In the genomic region with DNA sequence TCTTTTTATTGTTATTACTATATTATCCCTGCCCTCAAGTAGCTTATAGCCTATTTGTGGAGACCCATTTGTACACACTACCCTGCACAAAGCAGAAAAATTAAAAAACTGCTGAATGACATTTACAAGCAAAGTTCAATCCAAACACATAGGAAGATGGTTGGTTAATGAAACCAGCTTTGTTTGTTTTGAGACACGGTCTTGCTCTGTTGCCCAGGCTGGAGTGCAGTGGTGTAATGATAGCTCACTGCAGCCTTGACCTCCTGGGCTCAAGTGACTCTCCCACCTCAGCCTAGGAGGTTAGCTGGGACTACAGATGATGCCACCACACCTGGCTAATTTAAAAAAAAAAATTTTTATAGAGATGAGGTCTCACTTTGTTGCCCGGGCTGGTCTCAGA, we compare ENCODE assay signal across 1 cellular context.
TF ChIP-seq lines count a peak whose summit lies in the region.

No MANE protein-coding gene starts in this region.

TF ChIP-seq in HepG2, 621 proteins besides CTCF, POLR2A, EP300 and RAD21 (continues in another document):
- TF ChIP-seq, protein P1, sequence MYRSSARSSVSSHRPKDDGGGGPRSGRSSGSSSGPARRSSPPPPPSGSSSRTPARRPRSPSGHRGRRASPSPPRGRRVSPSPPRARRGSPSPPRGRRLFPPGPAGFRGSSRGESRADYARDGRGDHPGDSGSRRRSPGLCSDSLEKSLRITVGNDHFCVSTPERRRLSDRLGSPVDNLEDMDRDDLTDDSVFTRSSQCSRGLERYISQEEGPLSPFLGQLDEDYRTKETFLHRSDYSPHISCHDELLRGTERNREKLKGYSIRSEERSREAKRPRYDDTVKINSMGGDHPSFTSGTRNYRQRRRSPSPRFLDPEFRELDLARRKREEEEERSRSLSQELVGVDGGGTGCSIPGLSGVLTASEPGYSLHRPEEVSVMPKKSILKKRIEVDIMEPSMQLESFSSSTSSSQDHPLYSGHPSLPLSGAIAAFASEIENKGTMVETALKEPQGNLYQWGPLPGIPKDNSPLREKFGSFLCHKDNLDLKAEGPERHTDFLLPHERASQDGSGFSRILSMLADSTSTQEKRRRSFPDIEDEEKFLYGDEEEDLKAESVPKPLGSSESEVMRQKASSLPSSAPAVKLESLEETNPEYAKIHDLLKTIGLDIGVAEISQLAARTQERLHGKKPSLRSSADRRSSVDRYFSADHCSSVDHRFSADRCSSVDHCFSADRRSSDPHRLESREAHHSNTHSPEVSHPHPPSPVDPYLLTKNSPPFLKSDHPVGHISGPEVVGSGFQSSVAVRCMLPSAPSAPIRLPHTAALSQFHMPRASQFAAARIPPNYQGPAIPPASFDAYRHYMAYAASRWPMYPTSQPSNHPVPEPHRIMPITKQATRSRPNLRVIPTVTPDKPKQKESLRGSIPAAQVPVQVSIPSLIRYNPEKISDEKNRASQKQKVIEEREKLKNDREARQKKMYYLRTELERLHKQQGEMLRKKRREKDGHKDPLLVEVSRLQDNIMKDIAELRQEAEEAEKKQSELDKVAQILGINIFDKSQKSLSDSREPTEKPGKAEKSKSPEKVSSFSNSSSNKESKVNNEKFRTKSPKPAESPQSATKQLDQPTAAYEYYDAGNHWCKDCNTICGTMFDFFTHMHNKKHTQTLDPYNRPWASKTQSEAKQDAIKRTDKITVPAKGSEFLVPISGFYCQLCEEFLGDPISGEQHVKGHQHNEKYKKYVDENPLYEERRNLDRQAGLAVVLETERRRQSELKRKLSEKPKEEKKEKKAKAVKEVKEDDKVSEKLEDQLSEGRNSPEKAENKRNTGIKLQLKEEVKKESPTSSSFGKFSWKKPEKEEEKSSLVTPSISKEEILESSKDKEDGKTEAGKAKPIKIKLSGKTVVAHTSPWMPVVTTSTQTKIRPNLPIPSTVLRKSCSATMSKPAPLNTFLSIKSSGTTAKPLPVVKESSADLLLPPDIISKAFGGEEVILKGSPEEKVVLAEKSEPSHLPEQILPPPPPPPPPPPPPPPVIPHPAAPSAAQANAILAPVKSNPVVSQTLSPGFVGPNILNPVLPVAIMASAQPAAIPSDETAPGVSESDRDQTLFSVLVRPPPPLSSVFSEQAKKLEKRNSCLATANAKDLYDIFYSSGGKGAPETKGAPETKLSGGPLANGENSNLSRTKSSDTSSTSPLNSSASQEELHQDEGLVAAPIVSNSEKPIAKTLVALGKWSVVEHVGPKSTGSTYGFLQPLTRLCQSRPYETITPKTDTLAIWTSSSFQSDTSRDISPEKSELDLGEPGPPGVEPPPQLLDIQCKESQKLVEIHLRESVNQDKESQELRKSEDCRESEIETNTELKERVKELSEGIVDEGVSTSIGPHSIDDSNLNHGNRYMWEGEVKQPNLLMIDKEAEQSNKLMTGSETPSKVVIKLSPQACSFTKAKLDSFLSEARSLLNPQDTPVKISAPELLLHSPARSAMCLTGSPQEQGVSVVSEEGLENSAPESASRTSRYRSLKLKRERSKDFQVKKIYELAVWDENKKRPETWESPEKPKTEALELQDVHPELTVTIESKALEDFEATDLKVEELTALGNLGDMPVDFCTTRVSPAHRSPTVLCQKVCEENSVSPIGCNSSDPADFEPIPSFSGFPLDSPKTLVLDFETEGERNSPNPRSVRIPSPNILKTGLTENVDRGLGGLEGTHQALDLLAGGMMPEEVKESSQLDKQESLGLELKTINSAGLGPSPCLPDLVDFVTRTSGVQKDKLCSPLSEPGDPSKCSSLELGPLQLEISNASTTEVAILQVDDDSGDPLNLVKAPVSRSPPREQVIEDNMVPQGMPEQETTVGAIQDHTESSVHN (CRISPR knock-in tag; IDR thresholded peaks at IDR 0.05) = no peak
- TF ChIP-seq REPIN1 (CRISPR knock-in tag; IDR thresholded peaks at IDR 0.05; ENCODE audit: borderline replicate concordance, low read depth) (no peak), CEBPB (IDR thresholded peaks at IDR 0.05; ENCODE audit: borderline replicate concordance, low read depth, low read length) (peak; percentile 24; the same call in 1 of the 2 replicates), MBD4 (IDR thresholded peaks at IDR 0.05; ENCODE audit: borderline replicate concordance, low read length) (no peak), KDM1A (CRISPR knock-in tag; IDR thresholded peaks at IDR 0.05) (peak; percentile 44; the same call in 1 of the 2 replicates), SIN3A (IDR thresholded peaks at IDR 0.05; ENCODE audit: borderline replicate concordance, low read depth, low read length) (no peak), SALL1 (CRISPR knock-in tag; IDR thresholded peaks at IDR 0.05) (peak; percentile 55), FOXA1 (IDR thresholded peaks at IDR 0.05) (no peak), FOXA1 (CRISPR knock-in tag; IDR thresholded peaks at IDR 0.05) (peak; percentile 59; the same call in 1 of the 2 replicates), SP140L (CRISPR knock-in tag; IDR thresholded peaks at IDR 0.05; ENCODE audit: borderline replicate concordance) (no peak), ZNF34 (CRISPR knock-in tag; IDR thresholded peaks at IDR 0.05; ENCODE audit: borderline replicate concordance) (no peak), FOSL2 (CRISPR knock-in tag; IDR thresholded peaks at IDR 0.05) (peak; percentile 41; the same call in 1 of the 2 replicates), ZNF790 (CRISPR knock-in tag; IDR thresholded peaks at IDR 0.05; ENCODE audit: borderline replicate concordance) (no peak), ZNF839 (CRISPR knock-in tag; IDR thresholded peaks at IDR 0.05; ENCODE audit: borderline replicate concordance) (no peak), CENPT (CRISPR knock-in tag; IDR thresholded peaks at IDR 0.05; ENCODE audit: low read depth) (no peak), NR2F1 (CRISPR knock-in tag; IDR thresholded peaks at IDR 0.05) (peak; percentile 40 to 43; a peak in 2 of 4 replicates), ZSCAN22 (CRISPR knock-in tag; IDR thresholded peaks at IDR 0.05) (no peak), NCOA2 (CRISPR knock-in tag; IDR thresholded peaks at IDR 0.05) (peak; percentile 27; the same call in 1 of the 2 replicates), SOX6 (IDR thresholded peaks at IDR 0.05) (no peak), SOX6 (CRISPR knock-in tag; IDR thresholded peaks at IDR 0.05) (peak; percentile 21; the same call in 1 of the 2 replicates), NKX3-1 (CRISPR knock-in tag; IDR thresholded peaks at IDR 0.05) (no peak), ZFP36L2 (CRISPR knock-in tag; IDR thresholded peaks at IDR 0.05) (no peak), ZNF121 (CRISPR knock-in tag; IDR thresholded peaks at IDR 0.05) (peak; percentile 98), SOX13 (IDR thresholded peaks at IDR 0.05) (no peak), SOX13 (CRISPR knock-in tag; conservative IDR thresholded peaks at IDR 0.05 in 1 of 2, IDR thresholded peaks at IDR 0.05 in 1 of 2) (peak in 1 of 2 experiments; percentile 54; a peak in 1 of 4 replicates), TBX3 (IDR thresholded peaks at IDR 0.05; ENCODE audit: borderline replicate concordance) (no peak), CREB1 (IDR thresholded peaks at IDR 0.05) (no peak), CREB1 (CRISPR knock-in tag; IDR thresholded peaks at IDR 0.05) (no peak), TBX2 (CRISPR knock-in tag; IDR thresholded peaks at IDR 0.05; ENCODE audit: borderline replicate concordance) (no peak), HNF4A (CRISPR knock-in tag; IDR thresholded peaks at IDR 0.05) (peak; percentile 52; the same call in 1 of the 2 replicates), HMG20A (CRISPR knock-in tag; IDR thresholded peaks at IDR 0.05; ENCODE audit: borderline replicate concordance) (peak; percentile 21; the same call in 1 of the 2 replicates), ZNF224 (CRISPR knock-in tag; IDR thresholded peaks at IDR 0.05) (no peak), MEF2D (CRISPR knock-in tag; IDR thresholded peaks at IDR 0.05) (no peak), JUN (CRISPR knock-in tag; IDR thresholded peaks at IDR 0.05) (no peak), ZNF713 (CRISPR knock-in tag; IDR thresholded peaks at IDR 0.05) (no peak), ZNF546 (CRISPR knock-in tag; conservative IDR thresholded peaks at IDR 0.05) (no peak)
- TF ChIP-seq, protein P2, sequence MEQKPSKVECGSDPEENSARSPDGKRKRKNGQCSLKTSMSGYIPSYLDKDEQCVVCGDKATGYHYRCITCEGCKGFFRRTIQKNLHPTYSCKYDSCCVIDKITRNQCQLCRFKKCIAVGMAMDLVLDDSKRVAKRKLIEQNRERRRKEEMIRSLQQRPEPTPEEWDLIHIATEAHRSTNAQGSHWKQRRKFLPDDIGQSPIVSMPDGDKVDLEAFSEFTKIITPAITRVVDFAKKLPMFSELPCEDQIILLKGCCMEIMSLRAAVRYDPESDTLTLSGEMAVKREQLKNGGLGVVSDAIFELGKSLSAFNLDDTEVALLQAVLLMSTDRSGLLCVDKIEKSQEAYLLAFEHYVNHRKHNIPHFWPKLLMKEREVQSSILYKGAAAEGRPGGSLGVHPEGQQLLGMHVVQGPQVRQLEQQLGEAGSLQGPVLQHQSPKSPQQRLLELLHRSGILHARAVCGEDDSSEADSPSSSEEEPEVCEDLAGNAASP (CRISPR knock-in tag; IDR thresholded peaks at IDR 0.05; ENCODE audit: borderline replicate concordance) = peak; percentile 22; the same call in 1 of the 2 replicates
- TF ChIP-seq, protein P3, sequence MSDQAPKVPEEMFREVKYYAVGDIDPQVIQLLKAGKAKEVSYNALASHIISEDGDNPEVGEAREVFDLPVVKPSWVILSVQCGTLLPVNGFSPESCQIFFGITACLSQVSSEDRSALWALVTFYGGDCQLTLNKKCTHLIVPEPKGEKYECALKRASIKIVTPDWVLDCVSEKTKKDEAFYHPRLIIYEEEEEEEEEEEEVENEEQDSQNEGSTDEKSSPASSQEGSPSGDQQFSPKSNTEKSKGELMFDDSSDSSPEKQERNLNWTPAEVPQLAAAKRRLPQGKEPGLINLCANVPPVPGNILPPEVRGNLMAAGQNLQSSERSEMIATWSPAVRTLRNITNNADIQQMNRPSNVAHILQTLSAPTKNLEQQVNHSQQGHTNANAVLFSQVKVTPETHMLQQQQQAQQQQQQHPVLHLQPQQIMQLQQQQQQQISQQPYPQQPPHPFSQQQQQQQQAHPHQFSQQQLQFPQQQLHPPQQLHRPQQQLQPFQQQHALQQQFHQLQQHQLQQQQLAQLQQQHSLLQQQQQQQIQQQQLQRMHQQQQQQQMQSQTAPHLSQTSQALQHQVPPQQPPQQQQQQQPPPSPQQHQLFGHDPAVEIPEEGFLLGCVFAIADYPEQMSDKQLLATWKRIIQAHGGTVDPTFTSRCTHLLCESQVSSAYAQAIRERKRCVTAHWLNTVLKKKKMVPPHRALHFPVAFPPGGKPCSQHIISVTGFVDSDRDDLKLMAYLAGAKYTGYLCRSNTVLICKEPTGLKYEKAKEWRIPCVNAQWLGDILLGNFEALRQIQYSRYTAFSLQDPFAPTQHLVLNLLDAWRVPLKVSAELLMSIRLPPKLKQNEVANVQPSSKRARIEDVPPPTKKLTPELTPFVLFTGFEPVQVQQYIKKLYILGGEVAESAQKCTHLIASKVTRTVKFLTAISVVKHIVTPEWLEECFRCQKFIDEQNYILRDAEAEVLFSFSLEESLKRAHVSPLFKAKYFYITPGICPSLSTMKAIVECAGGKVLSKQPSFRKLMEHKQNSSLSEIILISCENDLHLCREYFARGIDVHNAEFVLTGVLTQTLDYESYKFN (CRISPR knock-in tag; conservative IDR thresholded peaks at IDR 0.05) = no peak
- TF ChIP-seq, protein P4, sequence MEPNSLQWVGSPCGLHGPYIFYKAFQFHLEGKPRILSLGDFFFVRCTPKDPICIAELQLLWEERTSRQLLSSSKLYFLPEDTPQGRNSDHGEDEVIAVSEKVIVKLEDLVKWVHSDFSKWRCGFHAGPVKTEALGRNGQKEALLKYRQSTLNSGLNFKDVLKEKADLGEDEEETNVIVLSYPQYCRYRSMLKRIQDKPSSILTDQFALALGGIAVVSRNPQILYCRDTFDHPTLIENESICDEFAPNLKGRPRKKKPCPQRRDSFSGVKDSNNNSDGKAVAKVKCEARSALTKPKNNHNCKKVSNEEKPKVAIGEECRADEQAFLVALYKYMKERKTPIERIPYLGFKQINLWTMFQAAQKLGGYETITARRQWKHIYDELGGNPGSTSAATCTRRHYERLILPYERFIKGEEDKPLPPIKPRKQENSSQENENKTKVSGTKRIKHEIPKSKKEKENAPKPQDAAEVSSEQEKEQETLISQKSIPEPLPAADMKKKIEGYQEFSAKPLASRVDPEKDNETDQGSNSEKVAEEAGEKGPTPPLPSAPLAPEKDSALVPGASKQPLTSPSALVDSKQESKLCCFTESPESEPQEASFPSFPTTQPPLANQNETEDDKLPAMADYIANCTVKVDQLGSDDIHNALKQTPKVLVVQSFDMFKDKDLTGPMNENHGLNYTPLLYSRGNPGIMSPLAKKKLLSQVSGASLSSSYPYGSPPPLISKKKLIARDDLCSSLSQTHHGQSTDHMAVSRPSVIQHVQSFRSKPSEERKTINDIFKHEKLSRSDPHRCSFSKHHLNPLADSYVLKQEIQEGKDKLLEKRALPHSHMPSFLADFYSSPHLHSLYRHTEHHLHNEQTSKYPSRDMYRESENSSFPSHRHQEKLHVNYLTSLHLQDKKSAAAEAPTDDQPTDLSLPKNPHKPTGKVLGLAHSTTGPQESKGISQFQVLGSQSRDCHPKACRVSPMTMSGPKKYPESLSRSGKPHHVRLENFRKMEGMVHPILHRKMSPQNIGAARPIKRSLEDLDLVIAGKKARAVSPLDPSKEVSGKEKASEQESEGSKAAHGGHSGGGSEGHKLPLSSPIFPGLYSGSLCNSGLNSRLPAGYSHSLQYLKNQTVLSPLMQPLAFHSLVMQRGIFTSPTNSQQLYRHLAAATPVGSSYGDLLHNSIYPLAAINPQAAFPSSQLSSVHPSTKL (CRISPR knock-in tag; IDR thresholded peaks at IDR 0.05) = peak; percentile 53
- TF ChIP-seq, protein P5, sequence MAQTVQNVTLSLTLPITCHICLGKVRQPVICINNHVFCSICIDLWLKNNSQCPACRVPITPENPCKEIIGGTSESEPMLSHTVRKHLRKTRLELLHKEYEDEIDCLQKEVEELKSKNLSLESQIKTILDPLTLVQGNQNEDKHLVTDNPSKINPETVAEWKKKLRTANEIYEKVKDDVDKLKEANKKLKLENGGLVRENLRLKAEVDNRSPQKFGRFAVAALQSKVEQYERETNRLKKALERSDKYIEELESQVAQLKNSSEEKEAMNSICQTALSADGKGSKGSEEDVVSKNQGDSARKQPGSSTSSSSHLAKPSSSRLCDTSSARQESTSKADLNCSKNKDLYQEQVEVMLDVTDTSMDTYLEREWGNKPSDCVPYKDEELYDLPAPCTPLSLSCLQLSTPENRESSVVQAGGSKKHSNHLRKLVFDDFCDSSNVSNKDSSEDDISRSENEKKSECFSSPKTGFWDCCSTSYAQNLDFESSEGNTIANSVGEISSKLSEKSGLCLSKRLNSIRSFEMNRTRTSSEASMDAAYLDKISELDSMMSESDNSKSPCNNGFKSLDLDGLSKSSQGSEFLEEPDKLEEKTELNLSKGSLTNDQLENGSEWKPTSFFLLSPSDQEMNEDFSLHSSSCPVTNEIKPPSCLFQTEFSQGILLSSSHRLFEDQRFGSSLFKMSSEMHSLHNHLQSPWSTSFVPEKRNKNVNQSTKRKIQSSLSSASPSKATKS (CRISPR knock-in tag; IDR thresholded peaks at IDR 0.05) = no peak
